In the genomic region with DNA sequence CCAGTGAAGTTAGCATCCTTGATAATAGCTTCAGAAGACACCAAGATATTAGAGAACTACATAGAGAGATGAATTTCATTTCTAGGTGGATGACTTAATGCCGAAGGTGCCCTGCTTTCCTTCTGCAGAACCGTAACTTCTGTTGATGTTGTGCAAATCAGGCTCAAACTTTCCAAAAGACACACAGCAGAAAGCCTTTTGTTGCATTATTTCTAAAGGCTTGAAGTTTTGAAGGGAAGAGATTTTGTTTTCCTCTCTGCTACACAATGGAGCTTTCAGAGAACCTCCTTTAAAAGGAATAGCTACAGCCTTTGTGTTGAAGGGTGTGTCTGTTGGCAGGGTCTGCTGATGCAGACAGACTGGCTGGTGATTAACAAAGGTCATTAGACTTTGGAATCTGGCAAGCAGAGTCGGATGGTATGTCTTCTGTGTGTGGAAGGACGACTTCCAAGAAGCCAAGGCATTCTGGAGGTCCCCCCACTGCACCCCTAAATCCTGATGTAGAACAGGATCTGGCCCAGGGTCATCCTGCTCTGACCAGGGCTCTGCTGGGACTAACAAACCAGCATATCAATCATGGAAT, we compare ENCODE assay signal across 8 cellular contexts. TPM values are rescaled to one million over a fixed set of nuclear protein-coding genes. Genes with fewer than 3 reads are reported as not detected.
A peak's percentile ranks its signal among the peaks of the same experiment; 100 is the strongest.
DNase-seq lines count a peak whose midpoint lies in the region; ATAC-seq, FAIRE-seq and TF ChIP-seq lines count a peak whose summit lies in the region.

No MANE protein-coding gene starts in this region.

- H3K27ac ChIP-seq in HUES6 (ENCODE audit: low read depth, low read length) (peak overlapping the region; percentile 90), GM12878 (ENCODE audit: control insufficient read depth, insufficient read depth) (no peak overlapping the region), stomach (peak overlapping the region; percentile 20 to 79 (median 78))

- BruUV-seq in GM12878 (replicated peaks; lab: Mats Ljungman, UMichigan), result no TSS peak

- TF ChIP-seq RAD21 in GM12878 (IDR thresholded peaks at IDR 0.05; ENCODE audit: insufficient read depth, low read depth, low read length), result no peak

- H4K20me1 ChIP-seq in GM12878 (ENCODE audit: control insufficient read depth, insufficient read depth), result no peaks in the 10 kb centered on the region

- TF ChIP-seq CTCF in GM12878 (IDR thresholded peaks at IDR 0.05 in 2 of 3, conservative IDR thresholded peaks at IDR 0.05 in 1 of 3; ENCODE audit: control insufficient read depth in 2 of 3, extremely low read depth in 1 of 3, insufficient read depth in 1 of 3, low read depth in 3 of 3, low read length in 3 of 3) (no peak), stomach (IDR thresholded peaks at IDR 0.05) (no peak)

- DNase-seq in GM12878 (ENCODE audit: low read depth, low spot score), result no peak
- DNase-seq in islet precursor cell, result peak; percentile 84
- DNase-seq in stomach, result peak; percentile 44
- DNase-seq in cerebellar cortex (ENCODE audit: low spot score), result no peak
- DNase-seq in stimulated activated CD4-positive, alpha-beta T cell treated with anti-CD3 and anti-CD28 coated beads, Interleukin-2, amount 100 ng/mL, for 48 hours, result no peak
- DNase-seq in H4 (ENCODE audit: low spot score), result no peak
- DNase-seq in KG1 (lab: John Stamatoyannopoulos, UW), result no peak

- H3K4me2 ChIP-seq in GM12878 (ENCODE audit: control insufficient read depth, insufficient read depth), result no peak overlapping the region

- H3K79me2 ChIP-seq in GM12878 (ENCODE audit: control insufficient read depth, insufficient read depth, low read length), result no peaks in the 10 kb centered on the region

- no peaks in the 10 kb centered on the region for H3K27me3 ChIP-seq in HUES6 (ENCODE audit: control insufficient read depth, insufficient read depth, low read length)
- no peaks in the 10 kb centered on the region for H3K27me3 ChIP-seq in GM12878 (replicated peaks in 1 of 2; ENCODE audit: control insufficient read depth in 2 of 2, insufficient read depth in 2 of 2, low read length in 1 of 2)
- no peaks in the 10 kb centered on the region for H3K27me3 ChIP-seq in stomach

- RAD21 ChIA-PET in GM12878 (lab: Charles Lee; ENCODE audit: unreplicated experiment), result interaction anchor here (0.8 to 2.4 kb wide), 15 partner anchors 14 to 181 kb away, joined by 3 to 21 read pairs (median 5); no protein-coding TSS in a partner anchor

- TF ChIP-seq EP300 in GM12878 (IDR thresholded peaks at IDR 0.05; ENCODE audit: borderline replicate concordance in 1 of 2, control insufficient read depth in 1 of 2, low read depth in 2 of 2, low read length in 2 of 2) (no peak), stomach (IDR thresholded peaks at IDR 0.05) (no peak)

- in situ Hi-C loops in GM12878 (cut with MboI), result no loop called here

- H2AFZ ChIP-seq in GM12878 (ENCODE audit: control insufficient read depth, low read depth, low read length), result no peak overlapping the region

- WGBS in GM12878 (ENCODE audit: insufficient coverage, insufficient replicate concordance, low lambda C conversion rate, missing lambda C conversion rate), result 2% methylated on average over 4 of the region's 4 CpGs
- 23 to 45% (median 31%) methylated on average over 4 of the region's 4 CpGs for WGBS in stomach, 5 donors

- intact Hi-C loops in GM12878 (cut with micrococcal nuclease; ENCODE audit: unreplicated experiment), result loop anchor here (2.0 kb wide), 1 partner anchor 56 kb away; no protein-coding TSS in a partner anchor
- intact Hi-C loops in stomach (cut with DNase I; ENCODE audit: low total_unique reads), result no loop called here

- POLR2A ChIA-PET in GM12878 (lab: Charles Lee), result interaction anchor here (1.3 to 1.4 kb wide), 2 partner anchors 21 to 57 kb away, joined by 3 read pairs; no protein-coding TSS in a partner anchor

- FAIRE-seq in GM12878 (lab: Jason Lieb, UNC), result no peak

- peaks cover 30% of the 10 kb centered on the region for H3K36me3 ChIP-seq in HUES6 (ENCODE audit: control insufficient read depth, insufficient read depth, low read length)
- peaks cover 0 to 1% of the 10 kb centered on the region in 2 experiments; a peak in 2 of 4 replicates for H3K36me3 ChIP-seq in GM12878 (ENCODE audit: control insufficient read depth in 2 of 2, insufficient read depth in 2 of 2, low read length in 1 of 2)
- H3K36me3 ChIP-seq in stomach, result peaks cover 6 to 26% (median 23%) of the 10 kb centered on the region in 4 donors

- ATAC-seq in GM12878, result peak; percentile 5; the same call in 1 of the 3 replicates

- H3K4me1 ChIP-seq in HUES6 (ENCODE audit: control insufficient read depth, insufficient read depth, low read length) (peaks cover 30% of the 10 kb centered on the region), GM12878 (ENCODE audit: control insufficient read depth, insufficient read depth, low read length) (no peaks in the 10 kb centered on the region), stomach (peaks cover 15 to 40% (median 28%) of the 10 kb centered on the region in 4 donors)

- peak overlapping the region; percentile 15; the same call in 1 of the 2 replicates for H3K4me3 ChIP-seq in HUES6 (ENCODE audit: low read depth, low read length)
- H3K4me3 ChIP-seq in GM12878, result no peak overlapping the region
- no peak overlapping the region for H3K4me3 ChIP-seq in stomach

- peak overlapping the region; percentile 60 for H3K9ac ChIP-seq in HUES6 (ENCODE audit: low read length)
- no peak overlapping the region for H3K9ac ChIP-seq in GM12878 (ENCODE audit: control insufficient read depth, insufficient read depth, low read length)

- H3K9me3 ChIP-seq in HUES6 (ENCODE audit: control insufficient read depth, insufficient read depth, low read depth, low read length) (no peaks in the 10 kb centered on the region), GM12878 (replicated peaks; ENCODE audit: control insufficient read depth, insufficient read depth, low read length) (no peaks in the 10 kb centered on the region; the same call in 2 of the 3 replicates), stomach (no peaks in the 10 kb centered on the region)

- CTCF ChIA-PET in GM12878 (lab: Yijun Ruan, JAX), result interaction anchor here (0.8 to 3.5 kb wide), 6 partner anchors 22 to 218 kb away, joined by 3 to 15 read pairs (median 3); no protein-coding TSS in a partner anchor

- TF ChIP-seq POLR2A in GM12878 (IDR thresholded peaks at IDR 0.05; ENCODE audit: low read depth, low read length), result no peak
- no peak for TF ChIP-seq POLR2A in stomach (IDR thresholded peaks at IDR 0.05)

- SMC1A ChIA-PET in GM12878 (lab: Charles Lee; ENCODE audit: uncharacterized antibody, unreplicated experiment), result interaction anchor here (0.7 to 7.1 kb wide), 21 partner anchors 9 to 636 kb away, joined by 3 to 100 read pairs (median 6); partner anchors contain the start of gene ZNF462

TF ChIP-seq in GM12878, 131 proteins besides CTCF, POLR2A, EP300 and RAD21 (continues in another document):
- no peak for TF ChIP-seq PKNOX1 (IDR thresholded peaks at IDR 0.05)
- no peak for TF ChIP-seq SP1 (IDR thresholded peaks at IDR 0.05; ENCODE audit: low read depth, low read length)
- no peak for TF ChIP-seq MYC (IDR thresholded peaks at IDR 0.05; ENCODE audit: insufficient read depth, insufficient read length, insufficient replicate concordance, low read length, severe bottlenecking)
- no peak for TF ChIP-seq SMAD5 (IDR thresholded peaks at IDR 0.05; ENCODE audit: low read depth)
- no peak for TF ChIP-seq RUNX3 (IDR thresholded peaks at IDR 0.05; ENCODE audit: low read length)
- no peak for TF ChIP-seq HDAC6 (IDR thresholded peaks at IDR 0.05; ENCODE audit: unreplicated experiment)
- TF ChIP-seq POLR2AphosphoS2 (IDR thresholded peaks at IDR 0.05; ENCODE audit: low read depth, low read length), result no peak
- TF ChIP-seq STAT3 (IDR thresholded peaks at IDR 0.05; ENCODE audit: low read depth, low read length), result no peak
- TF ChIP-seq CHD4 (IDR thresholded peaks at IDR 0.05), result no peak
- no peak for TF ChIP-seq BCL11A (IDR thresholded peaks at IDR 0.05; ENCODE audit: low read depth, low read length)
- TF ChIP-seq YY1 (IDR thresholded peaks at IDR 0.05; ENCODE audit: low read depth, low read length), result no peak
- no peak for TF ChIP-seq TCF7 (IDR thresholded peaks at IDR 0.05; ENCODE audit: borderline replicate concordance)
- TF ChIP-seq SPI1 (IDR thresholded peaks at IDR 0.05; ENCODE audit: borderline replicate concordance, insufficient read depth, low read depth, low read length), result no peak
- no peak for TF ChIP-seq ATF7 (IDR thresholded peaks at IDR 0.05; ENCODE audit: low read depth)
- no peak for TF ChIP-seq KLF5 (IDR thresholded peaks at IDR 0.05; ENCODE audit: partially characterized antibody)

RNA-seq across cellular contexts. Expression of gene ZNF462, which starts 57.8 kb away (rescaled TPM):
- total RNA-seq in GM12878 (2013; cell fraction: nucleolus; rRNA removed), result 85.2 and 85.6 TPM in 2 replicates
- total RNA-seq in GM12878 (2014; rRNA removed) (0.71 and 1.5 TPM in 2 replicates), GM12878 (2014; rRNA removed; fragmentation: Illumina TruSeq; extraction: Trizol) (0.74 and 0.76 TPM in 2 replicates), GM12878 (2021) (1.7 and 3.2 TPM in 2 replicates), stomach (10 to 100 TPM in 4 of 5 donors, 1 to 10 TPM in 1; 4.9 to 60.1 (median 17.0) TPM)
- 0.07 TPM for polyA plus RNA-seq in GM12878 (2011; ENCODE audit: low read depth)
- polyA plus RNA-seq in GM12878 (2011; rRNA removed) (8.9 and 13.7 TPM in 2 replicates), GM12878 (2014; fragmentation: Illumina TruSeq; extraction: Trizol) (0.51 and 1.3 TPM in 2 replicates), GM12878 (2014; fragmentation: Nextera tagmentation; extraction: Ambion mirVana) (under 1 TPM; 0.27 to 0.42 TPM), GM12878 (2014; rRNA removed) (0.40 and 0.81 TPM in 2 replicates), GM12878 (2016; fragmentation: Nextera tagmentation; extraction: Ambion mirVana) (under 1 TPM; 0.32 to 0.59 TPM), stomach (1 to 10 TPM in 2 of 3 donors, under 1 TPM in 1; 0.50 to 1.8 (median 1.5) TPM)
- 11.4 and 17.7 TPM in 2 replicates for polyA plus RNA-seq in GM12878 (2011; cell fraction: cytosol; rRNA removed)
- 26.6 and 27.7 TPM in 2 replicates for polyA plus RNA-seq in GM12878 (2011; cell fraction: nucleus; rRNA removed)
- 0.05 and 0.07 TPM in 2 replicates for polyA plus RNA-seq in GM12878 (2012)
- 35.2 and 49.9 TPM in 2 replicates for polyA minus RNA-seq in GM12878 (2011; rRNA and poly(A)+ RNA removed)
- 26.5 and 36.1 TPM in 2 replicates for polyA minus RNA-seq in GM12878 (2011; cell fraction: cytosol; rRNA and poly(A)+ RNA removed)
- polyA minus RNA-seq in GM12878 (2011; cell fraction: nucleus; rRNA and poly(A)+ RNA removed), result 50.5 and 80.2 TPM in 2 replicates
- 6.5 and 8.2 TPM in 2 replicates for total RNA-seq in H4 (2014; rRNA removed; shearing (Covaris generic))

Comparison
In these comparisons a context has a peak if more than half of its experiments do, and no peak if none do; other contexts are left out.
1. DNase-seq: peak in islet precursor cell (single experiment) and stomach (single experiment); none in GM12878 (single experiment), cerebellar cortex (single experiment), stimulated activated CD4-positive, alpha-beta T cell treated with anti-CD3 and anti-CD28 coated beads, Interleukin-2, amount 100 ng/mL, for 48 hours (0 of 2), H4 (single experiment) and KG1 (single experiment).